In the genomic region with DNA sequence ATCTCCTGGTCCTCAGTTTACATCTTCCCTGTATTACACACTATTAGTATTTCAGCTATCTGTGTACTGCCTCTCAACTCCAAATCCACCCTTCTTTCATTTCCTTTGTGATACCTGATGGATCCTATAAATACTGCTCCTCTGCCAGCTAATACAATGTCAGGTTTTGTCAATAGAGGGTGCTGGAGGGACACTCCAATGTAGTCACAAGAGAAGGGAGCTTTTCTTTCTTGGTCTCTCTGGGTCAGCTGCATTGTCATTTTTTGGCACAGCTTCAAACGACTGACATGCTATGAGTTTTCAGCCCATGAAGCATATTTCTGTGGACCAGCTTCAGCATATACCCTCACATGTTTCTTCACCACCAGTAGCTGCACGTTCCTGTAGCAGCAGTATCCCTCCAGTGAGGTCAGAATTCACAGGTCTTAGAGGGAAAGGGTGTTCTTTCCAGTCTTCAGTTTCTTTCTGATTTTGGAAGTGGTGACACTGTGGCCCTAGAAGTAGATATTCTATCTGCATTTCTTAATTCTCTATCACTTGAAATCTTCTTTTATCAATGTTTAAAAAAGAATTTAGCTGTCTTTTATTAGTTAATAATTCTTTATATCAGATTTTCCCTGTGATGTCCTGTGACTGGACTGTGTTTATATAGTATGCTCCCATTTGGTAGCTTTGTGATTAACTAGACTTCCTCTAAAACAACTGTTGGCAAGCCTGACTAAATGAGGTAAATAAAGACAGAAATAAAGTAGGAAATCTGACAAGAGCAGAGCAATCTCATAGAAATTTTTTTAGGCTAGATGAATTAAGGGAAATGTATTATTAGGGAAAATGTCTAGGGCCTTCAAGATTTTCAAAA, we compare ENCODE assay signal across 1 cellular context.
TF ChIP-seq lines count a peak whose summit lies in the region.

No MANE protein-coding gene starts in this region.

TF ChIP-seq in K562, 482 proteins besides CTCF, POLR2A, EP300 and RAD21 (continued from another document):
- TF ChIP-seq PRDM10 (IDR thresholded peaks at IDR 0.05; ENCODE audit: partially characterized antibody) (no peak), SREBF2 (CRISPR knock-in tag; IDR thresholded peaks at IDR 0.05) (no peak), TRIM28 (IDR thresholded peaks at IDR 0.05) (no peak)
TF ChIP-seq in K562: peak in this region for 0.
